In the genomic region with DNA sequence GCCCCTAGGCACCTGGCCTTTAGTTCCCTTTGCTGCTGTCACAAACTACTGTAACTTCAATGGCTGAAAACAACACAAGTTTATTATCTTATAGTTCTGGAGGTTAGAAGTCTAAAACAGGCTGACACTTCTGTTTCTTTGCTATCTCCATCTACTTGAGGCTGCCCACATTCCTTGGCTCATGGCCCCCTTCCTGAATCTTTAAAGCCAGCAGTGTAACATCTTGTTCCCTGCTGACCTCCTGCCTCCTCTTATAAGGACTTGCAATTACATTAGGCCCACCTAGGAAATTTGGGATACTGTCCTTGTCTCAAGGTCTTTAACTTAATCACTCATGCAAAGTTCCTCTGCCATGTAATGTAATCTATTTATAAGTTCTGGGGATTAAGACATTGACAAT, we compare ENCODE assay signal across 26 cellular contexts. TPM values are rescaled to one million over a fixed set of nuclear protein-coding genes. Genes with fewer than 3 reads are reported as not detected.
"Had no signal": no experiment of that assay in that cellular context is flagged by ENCODE, and none has a peak within 500 bp of the region (broad histone marks: within the 10 kb centered on the region; RNA-seq: fewer than 3 reads in every experiment).

No MANE protein-coding gene starts in this region.

- ATAC-seq: activated CD4-positive, alpha-beta T cell treated with anti-CD3 and anti-CD28 coated beads for 36 hours; activated T-cell treated with anti-CD3 and anti-CD28 coated beads, Interleukin-2, amount 50 U/mL, for 72 hours; body of pancreas; effector memory CD8-positive, alpha-beta T cell; gastroesophageal sphincter had no signal

- H3K4me1 ChIP-seq: body of pancreas, gastroesophageal sphincter, testis, uterus had no signal

- H3K27me3 ChIP-seq: body of pancreas, ovary, testis, uterus had no signal

- H3K4me1 Mint-ChIP-seq: activated CD4-positive, alpha-beta T cell treated with anti-CD3 and anti-CD28 coated beads for 36 hours had no signal

- H3K36me3 ChIP-seq: gastroesophageal sphincter, lower lobe of right lung, ovary, uterus had no signal

- DNase-seq: activated CD4-positive, alpha-beta T cell treated with anti-CD3 and anti-CD28 coated beads for 36 hours; activated CD4-positive, CD25-positive, alpha-beta regulatory T cell; activated naive CD4-positive, alpha-beta T cell treated with Interleukin-2 at 50 U/mL for 16 hours; activated T-cell treated with anti-CD3 and anti-CD28 coated beads for 4 hours; activated T-cell treated with anti-CD3 and anti-CD28 coated beads, Interleukin-2, amount 50 U/mL, for 72 hours; anterior cingulate cortex; body of pancreas; cortex of kidney; effector memory CD8-positive, alpha-beta T cell; erythroblast; lower lobe of right lung; ovary; stimulated activated CD4-positive, alpha-beta T cell treated with anti-CD3 and anti-CD28 coated beads, Interleukin-2, amount 100 ng/mL, for 48 hours; stimulated activated naive CD4-positive, alpha-beta T cell treated with Interleukin-2 at 50 U/mL for 16 hours; T-helper 1 cell; testis; uterus had no signal

- H3K27me3 Mint-ChIP-seq: activated CD4-positive, alpha-beta T cell treated with anti-CD3 and anti-CD28 coated beads for 36 hours; activated naive CD8-positive, alpha-beta T cell; progenitor cell of endocrine pancreas; type B pancreatic cell had no signal

- H3K9me3 Mint-ChIP-seq: activated T-cell treated with anti-CD3 and anti-CD28 coated beads, Interleukin-2, amount 50 U/mL, for 72 hours; effector memory CD8-positive, alpha-beta T cell; nephron; T-helper 2 cell treated with Interferon-gamma antibody and Interleukin-4, amounts not matched to agents 5 μg/mL and 100 μg/mL, for 36 hours had no signal

- H3K27ac Mint-ChIP-seq: activated CD4-positive, alpha-beta T cell treated with anti-CD3 and anti-CD28 coated beads for 36 hours; activated naive CD8-positive, alpha-beta T cell; activated T-cell treated with anti-CD3 and anti-CD28 coated beads, Interleukin-2, amount 50 U/mL, for 72 hours; effector memory CD8-positive, alpha-beta T cell; nephron; progenitor cell of endocrine pancreas; T-helper 2 cell treated with Interferon-gamma antibody and Interleukin-4, amounts not matched to agents 5 μg/mL and 100 μg/mL, for 36 hours; type B pancreatic cell had no signal

- H3K9me3 ChIP-seq: body of pancreas, lower lobe of right lung, ovary, testis, uterus had no signal

- H3K4me3 Mint-ChIP-seq: activated CD4-positive, alpha-beta T cell treated with anti-CD3 and anti-CD28 coated beads for 36 hours; activated naive CD8-positive, alpha-beta T cell; activated T-cell treated with anti-CD3 and anti-CD28 coated beads, Interleukin-2, amount 50 U/mL, for 72 hours; effector memory CD8-positive, alpha-beta T cell; T-helper 2 cell treated with Interferon-gamma antibody and Interleukin-4, amounts not matched to agents 5 μg/mL and 100 μg/mL, for 36 hours; type B pancreatic cell had no signal

- H3K4me3 ChIP-seq: body of pancreas, gastroesophageal sphincter, lower lobe of right lung, ovary, testis, uterus had no signal

- H3K36me3 Mint-ChIP-seq: activated naive CD8-positive, alpha-beta T cell; type B pancreatic cell had no signal

- H3K27ac ChIP-seq: body of pancreas, lower lobe of right lung, ovary, testis, uterus had no signal

RNA-seq across cellular contexts. Expression of a gene that starts 6.5 kb away (rescaled TPM):
- total RNA-seq: activated CD4-positive, alpha-beta T cell treated with anti-CD3 and anti-CD28 coated beads for 36 hours; activated T-cell treated with anti-CD3 and anti-CD28 coated beads, Interleukin-2, amount 50 U/mL, for 72 hours; body of pancreas; kidney epithelial cell; lower lobe of right lung; progenitor cell of endocrine pancreas had no signal
- polyA plus RNA-seq: ovary had no signal

RNA-seq across cellular contexts. Expression of a gene that starts 53.7 kb away (rescaled TPM):
- total RNA-seq: activated CD4-positive, alpha-beta T cell treated with anti-CD3 and anti-CD28 coated beads for 36 hours; activated T-cell treated with anti-CD3 and anti-CD28 coated beads, Interleukin-2, amount 50 U/mL, for 72 hours; body of pancreas; gastroesophageal sphincter; kidney epithelial cell; lower lobe of right lung had no signal

RNA-seq across cellular contexts. Expression of a gene that starts 57.8 kb away (rescaled TPM):
- total RNA-seq: body of pancreas, cerebellum, gastroesophageal sphincter, kidney epithelial cell, lower lobe of right lung, testis, uterus had no signal
- polyA plus RNA-seq: adipose tissue, ovary had no signal
